In genomic region chr17:2478446-2478845, GRCh38 we compare ENCODE assay signal across 20 cellular contexts.
"Had no signal": no experiment of that assay in that cellular context is flagged by ENCODE, and none has a peak within 500 bp of the region (broad histone marks: within the 10 kb centered on the region; RNA-seq: fewer than 3 reads in every experiment).

No MANE protein-coding gene starts in this region.

- H3K4me2 ChIP-seq: neural progenitor cell had no signal

- H3K27ac ChIP-seq: heart left ventricle, neural progenitor cell, ovary, right atrium auricular region, sigmoid colon, skin epidermis, thyroid gland had no signal

- H3K36me3 ChIP-seq: ovary had no signal

- H3K4me3 ChIP-seq: heart left ventricle, lung, neural progenitor cell, ovary, right atrium auricular region, sigmoid colon, skin epidermis, thyroid gland had no signal

- H3K27me3 Mint-ChIP-seq: natural killer cell treated with Interleukin-12 subunit alpha and Interleukin-12 subunit beta and Interleukin-15 and Interleukin-18, amount 100 ng/mL, for 72 hours; type B pancreatic cell had no signal

- H3K9me3 ChIP-seq: heart left ventricle, ovary, right atrium auricular region, sigmoid colon, thyroid gland had no signal

- ATAC-seq: esophagus mucosa; heart left ventricle; left colon; left ventricle myocardium superior; natural killer cell treated with Interleukin-12 subunit alpha and Interleukin-12 subunit beta and Interleukin-15 and Interleukin-18, amount 100 ng/mL, for 72 hours had no signal

- H3K27ac Mint-ChIP-seq: natural killer cell treated with Interleukin-12 subunit alpha and Interleukin-12 subunit beta and Interleukin-15 and Interleukin-18, amount 100 ng/mL, for 72 hours; neural progenitor cell; type B pancreatic cell had no signal

- H3K9ac ChIP-seq: neural progenitor cell had no signal

- H3K4me3 Mint-ChIP-seq: natural killer cell treated with Interleukin-12 subunit alpha and Interleukin-12 subunit beta and Interleukin-15 and Interleukin-18, amount 100 ng/mL, for 72 hours; neural progenitor cell; type B pancreatic cell had no signal

- H3K27me3 ChIP-seq: heart left ventricle, neural progenitor cell, ovary, right atrium auricular region, sigmoid colon, thyroid gland had no signal

- H2AFZ ChIP-seq: neural progenitor cell had no signal

- DNase-seq: heart left ventricle; hippocampal formation; left colon; left ventricle myocardium superior; mesenchymal stem cell; midbrain; nucleus accumbens; ovary; sigmoid colon; stimulated activated CD4-positive, alpha-beta T cell treated with anti-CD3 and anti-CD28 coated beads, Interleukin-2, amount 100 ng/mL, for 24 hours; stimulated activated CD4-positive, alpha-beta T cell treated with anti-CD3 and anti-CD28 coated beads, Interleukin-4, amount 100 ng/mL, for 4 hours; stimulated activated naive CD4-positive, alpha-beta T cell treated with Interleukin-2 at 50 U/mL for 16 hours; thyroid gland had no signal

- H3K9me3 Mint-ChIP-seq: natural killer cell treated with Interleukin-12 subunit alpha and Interleukin-12 subunit beta and Interleukin-15 and Interleukin-18, amount 100 ng/mL, for 72 hours; neural progenitor cell; type B pancreatic cell had no signal
